ENCODE assay signal across 1 cellular context in genomic region chr2:22932288-22932687, GRCh38.
TF ChIP-seq lines count a peak whose summit lies in the region.

No MANE protein-coding gene starts in this region.

TF ChIP-seq in GM23338, 12 proteins besides CTCF, POLR2A, EP300 and RAD21 (continued from another document):
- no peak for TF ChIP-seq ZNF462 (CRISPR knock-in tag; IDR thresholded peaks at IDR 0.05)
- no peak for TF ChIP-seq NANOG (IDR thresholded peaks at IDR 0.05; ENCODE audit: borderline replicate concordance)
- TF ChIP-seq ZNF114 (CRISPR knock-in tag; IDR thresholded peaks at IDR 0.05), result no peak
- TF ChIP-seq ZNF331 (CRISPR knock-in tag; IDR thresholded peaks at IDR 0.05; ENCODE audit: low read depth), result no peak
